ENCODE assay signal across 10 cellular contexts in the genomic region with DNA sequence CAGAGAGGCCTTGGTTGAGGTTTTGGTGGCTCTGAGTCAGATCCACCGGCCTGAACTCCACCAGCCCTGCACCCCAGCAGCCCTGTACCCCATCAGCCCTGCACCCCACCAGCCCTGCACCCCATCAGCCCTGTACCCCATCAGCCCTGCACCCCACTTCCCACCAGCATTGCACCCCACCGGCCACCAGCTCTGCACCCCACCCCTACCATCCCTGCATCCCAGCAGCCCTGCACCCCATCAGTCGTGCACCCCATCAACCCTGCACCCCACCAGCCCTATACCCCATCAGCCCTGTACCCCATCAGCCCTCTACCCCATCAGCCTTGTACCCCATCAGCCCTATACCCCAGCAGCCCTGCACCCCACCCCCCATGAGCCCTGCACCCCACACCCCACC. TPM values are rescaled to one million over a fixed set of nuclear protein-coding genes. Genes with fewer than 3 reads are reported as not detected.
"Had no signal": no experiment of that assay in that cellular context is flagged by ENCODE, and none has a peak within 500 bp of the region (broad histone marks: within the 10 kb centered on the region; RNA-seq: fewer than 3 reads in every experiment).

No MANE protein-coding gene starts in this region.

- H3K27ac Mint-ChIP-seq: IgD-negative memory B cell had no signal

- H3K4me3 ChIP-seq: K562 had no signal

- H3K9me3 Mint-ChIP-seq: IgD-negative memory B cell had no signal

- H3K36me3 Mint-ChIP-seq: IgD-negative memory B cell had no signal

- H3K4me3 Mint-ChIP-seq: IgD-negative memory B cell had no signal

- FAIRE-seq: HepG2, K562 had no signal

- H3K27ac ChIP-seq: HL-60, KMS-11 had no signal

- ATAC-seq: K562 had no signal

- H3K4me1 Mint-ChIP-seq: IgD-negative memory B cell had no signal

- DNase-seq: IMR-90, KBM-7, KG1 had no signal

- H3K4me2 ChIP-seq: KMS-11 had no signal

RNA-seq across cellular contexts. Expression of a gene that starts 14.3 kb away (rescaled TPM):
- total RNA-seq: HepG2, HT-29, HT1080, IMR-90, K562 had no signal
- polyA plus RNA-seq: HepG2, IgD-negative memory B cell, IMR-90, K562 had no signal
